In the genomic region with DNA sequence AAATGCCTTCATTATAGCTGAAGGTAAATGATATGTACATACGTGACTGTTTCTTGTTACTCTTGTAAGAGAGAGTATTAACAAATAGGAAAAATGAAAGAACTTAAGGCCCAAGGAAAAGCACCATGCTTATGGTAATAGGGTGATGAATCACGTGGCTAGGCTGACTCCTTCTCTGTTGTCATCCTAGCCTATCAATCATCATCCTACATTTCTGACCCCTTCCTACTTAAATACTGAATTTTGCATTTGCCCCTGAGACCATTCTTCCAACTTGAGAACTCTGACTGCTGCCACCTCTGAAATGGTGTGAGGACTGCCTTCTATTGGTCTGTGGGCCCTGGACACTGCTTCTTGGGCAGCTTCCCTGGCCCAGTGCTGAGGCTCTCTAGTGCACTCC, we compare ENCODE assay signal across 1 cellular context.
TF ChIP-seq lines count a peak whose summit lies in the region.

No MANE protein-coding gene starts in this region.

TF ChIP-seq in SK-N-SH treated with all-trans-retinoic acid at 6 μM for 48 hours, 23 proteins besides CTCF, POLR2A, EP300 and RAD21 (continued from another document):
- TF ChIP-seq, protein P1, sequence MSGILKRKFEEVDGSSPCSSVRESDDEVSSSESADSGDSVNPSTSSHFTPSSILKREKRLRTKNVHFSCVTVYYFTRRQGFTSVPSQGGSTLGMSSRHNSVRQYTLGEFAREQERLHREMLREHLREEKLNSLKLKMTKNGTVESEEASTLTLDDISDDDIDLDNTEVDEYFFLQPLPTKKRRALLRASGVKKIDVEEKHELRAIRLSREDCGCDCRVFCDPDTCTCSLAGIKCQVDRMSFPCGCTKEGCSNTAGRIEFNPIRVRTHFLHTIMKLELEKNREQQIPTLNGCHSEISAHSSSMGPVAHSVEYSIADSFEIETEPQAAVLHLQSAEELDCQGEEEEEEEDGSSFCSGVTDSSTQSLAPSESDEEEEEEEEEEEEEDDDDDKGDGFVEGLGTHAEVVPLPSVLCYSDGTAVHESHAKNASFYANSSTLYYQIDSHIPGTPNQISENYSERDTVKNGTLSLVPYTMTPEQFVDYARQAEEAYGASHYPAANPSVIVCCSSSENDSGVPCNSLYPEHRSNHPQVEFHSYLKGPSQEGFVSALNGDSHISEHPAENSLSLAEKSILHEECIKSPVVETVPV (CRISPR knock-in tag; IDR thresholded peaks at IDR 0.05): no peak
- TF ChIP-seq ZC3H10 (CRISPR knock-in tag; IDR thresholded peaks at IDR 0.05) (no peak), CREB5 (CRISPR knock-in tag; IDR thresholded peaks at IDR 0.05; ENCODE audit: low read depth) (no peak), ZFP30 (CRISPR knock-in tag; IDR thresholded peaks at IDR 0.05) (no peak), GLIS3 (CRISPR knock-in tag; IDR thresholded peaks at IDR 0.05) (no peak), ZFP3 (CRISPR knock-in tag; IDR thresholded peaks at IDR 0.05) (no peak), RARB (CRISPR knock-in tag; IDR thresholded peaks at IDR 0.05) (no peak), TOX (CRISPR knock-in tag; IDR thresholded peaks at IDR 0.05; ENCODE audit: borderline replicate concordance) (no peak), ARNTL (CRISPR knock-in tag; IDR thresholded peaks at IDR 0.05; ENCODE audit: borderline replicate concordance, low read depth) (no peak), TCF4 (CRISPR knock-in tag; IDR thresholded peaks at IDR 0.05; ENCODE audit: borderline replicate concordance) (no peak)
TF ChIP-seq in SK-N-SH treated with all-trans-retinoic acid at 6 μM for 48 hours: peak in this region for 0.
